11 cellular contexts compared by ENCODE assay signal in the genomic region with DNA sequence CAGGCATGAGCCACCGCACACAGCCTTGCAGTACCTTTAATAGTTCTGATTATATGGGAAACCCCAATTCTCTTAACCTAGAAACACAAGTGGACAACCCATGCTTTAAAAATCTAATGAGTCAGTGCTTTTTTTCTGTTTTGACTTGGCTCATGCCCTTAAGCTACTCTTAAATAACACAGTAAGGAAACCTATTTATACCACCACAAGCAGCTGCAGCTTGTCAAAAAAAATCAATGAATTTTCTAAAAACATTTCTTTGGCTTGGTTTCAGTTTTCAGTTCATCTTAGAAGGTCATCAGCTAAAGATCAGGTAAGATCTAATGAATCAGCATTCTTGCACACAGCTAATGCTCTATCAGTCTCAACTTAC.
DNase-seq lines count a peak whose midpoint lies in the region; ATAC-seq, FAIRE-seq and TF ChIP-seq lines count a peak whose summit lies in the region.
"Had no signal": no experiment of that assay in that cellular context is flagged by ENCODE, and none has a peak within 500 bp of the region (broad histone marks: within the 10 kb centered on the region; RNA-seq: fewer than 3 reads in every experiment).

No MANE protein-coding gene starts in this region.

- peaks cover 4% of the 10 kb centered on the region for H3K36me3 Mint-ChIP-seq in endodermal cell (ENCODE audit: low read depth)

- CTCF ChIA-PET in HEK293T (lab: Yijun Ruan, JAX), result interaction anchor here (0.6 to 1.6 kb wide), 4 partner anchors 9 to 131 kb away, joined by 3 to 4 read pairs (median 4); partner anchors contain the start of gene DST

- no peaks in the 10 kb centered on the region for H3K27me3 Mint-ChIP-seq in endodermal cell (ENCODE audit: insufficient read depth)

- H3K9ac ChIP-seq in endodermal cell (ENCODE audit: extremely low read depth, low read length, poor library complexity, severe bottlenecking), result no peak overlapping the region

- WGBS in endodermal cell (ENCODE audit: insufficient coverage in 1 of 2, insufficient read length in 1 of 2), 2 experiments, result 100% methylated on average over 1 of the region's 1 CpG; no CpG with 5 or more reads in 1 of the 2 experiments

- TF ChIP-seq CTCF in endodermal cell (conservative IDR thresholded peaks at IDR 0.05), result no peak

- H3K4me1 ChIP-seq in endodermal cell (ENCODE audit: control insufficient read depth, insufficient read depth, low read length), result no peaks in the 10 kb centered on the region

- POLR2A ChIA-PET in HEK293T (lab: Yijun Ruan, JAX), result interaction anchor here (0.6 kb wide), 1 partner anchor 48 kb away, joined by 3 read pairs; no protein-coding TSS in a partner anchor

- H3K4me3 Mint-ChIP-seq in endodermal cell, result no peak overlapping the region
- H3K4me3 Mint-ChIP-seq: activated T-helper 1 cell treated with anti-CD3 and anti-CD28 coated beads, Interleukin-12 subunit alpha, Interleukin-12 subunit beta, Interleukin-2, Interleukin-4 antibody, amounts not matched to agents 30 ng/mL and 10 ng/mL and 1 ng/mL, durations not matched to agents 14 hours and 24 hours and 36 hours had no signal

- no peak overlapping the region for H3K4me3 ChIP-seq in endodermal cell (ENCODE audit: low read length)

- no peak overlapping the region for H3K27ac ChIP-seq in endodermal cell (ENCODE audit: low read depth, low read length)

- H3K9me3 ChIP-seq in endodermal cell (ENCODE audit: control insufficient read depth, low read length), result no peaks in the 10 kb centered on the region

- no peak overlapping the region for H3K27ac Mint-ChIP-seq in endodermal cell
- H3K27ac Mint-ChIP-seq: activated T-helper 1 cell treated with anti-CD3 and anti-CD28 coated beads, Interleukin-12 subunit alpha, Interleukin-12 subunit beta, Interleukin-2, Interleukin-4 antibody, amounts not matched to agents 30 ng/mL and 10 ng/mL and 1 ng/mL, durations not matched to agents 14 hours and 24 hours and 36 hours had no signal

- H3K36me3 ChIP-seq in endodermal cell (ENCODE audit: control insufficient read depth, insufficient read depth, low read length), result no peaks in the 10 kb centered on the region

- ATAC-seq in GM21528 (IDR thresholded peaks at IDR 0.05; ENCODE audit: low FRiP score, unreplicated experiment) (peak; percentile 75), HG03457 (IDR thresholded peaks at IDR 0.05; ENCODE audit: unreplicated experiment) (peak; percentile 73)
- ATAC-seq: left ventricle myocardium superior had no signal

- peaks cover 19% of the 10 kb centered on the region for H3K4me1 Mint-ChIP-seq in endodermal cell

- no peaks in the 10 kb centered on the region for H3K27me3 ChIP-seq in endodermal cell (ENCODE audit: control insufficient read depth, insufficient read depth, low read length, poor library complexity, severe bottlenecking)

- DNase-seq in GM12892 (ENCODE audit: insufficient read length) (no peak), fibroblast of peridontal ligament (ENCODE audit: extremely low read depth) (peak; percentile 85), HEK293T (ENCODE audit: extremely low spot score) (no peak), hypothalamus (lab: John Stamatoyannopoulos, UW) (no peak), endodermal cell (no peak)
- DNase-seq in stimulated activated naive CD4-positive, alpha-beta T cell (lab: John Stamatoyannopoulos, UW), result no peak
- DNase-seq: left ventricle myocardium superior, NCI-H748 treated with DMSO at 0.1 percent for 48 hours had no signal

- TF ChIP-seq POLR2A in GM12892 (IDR thresholded peaks at IDR 0.05; ENCODE audit: low read depth, low read length), result no peak

- no peaks in the 10 kb centered on the region for H3K9me3 Mint-ChIP-seq in endodermal cell
- H3K9me3 Mint-ChIP-seq: activated T-helper 1 cell treated with anti-CD3 and anti-CD28 coated beads, Interleukin-12 subunit alpha, Interleukin-12 subunit beta, Interleukin-2, Interleukin-4 antibody, amounts not matched to agents 30 ng/mL and 10 ng/mL and 1 ng/mL, durations not matched to agents 14 hours and 24 hours and 36 hours had no signal

- peak; percentile 82 for FAIRE-seq in GM12892 (lab: Jason Lieb, UNC)

TF ChIP-seq in HEK293T, 16 proteins besides CTCF, POLR2A, EP300 and RAD21:
- no peak for TF ChIP-seq HDGF (IDR thresholded peaks at IDR 0.05; ENCODE audit: borderline replicate concordance)
- TF ChIP-seq ZNF384 (IDR thresholded peaks at IDR 0.05), result no peak
- no peak for TF ChIP-seq LEF1 (IDR thresholded peaks at IDR 0.05; ENCODE audit: borderline replicate concordance)
- no peak for TF ChIP-seq FOXK2 (IDR thresholded peaks at IDR 0.05)
- TF ChIP-seq CTBP1 (IDR thresholded peaks at IDR 0.05; ENCODE audit: borderline replicate concordance), result no peak
- TF ChIP-seq NFRKB (IDR thresholded peaks at IDR 0.05), result no peak
- TF ChIP-seq L3MBTL2 (conservative IDR thresholded peaks at IDR 0.05), result no peak
- no peak for TF ChIP-seq PKNOX1 (IDR thresholded peaks at IDR 0.05)
- TF ChIP-seq BHLHE40 (IDR thresholded peaks at IDR 0.05; ENCODE audit: borderline replicate concordance), result no peak
- TF ChIP-seq ELF4 (IDR thresholded peaks at IDR 0.05), result no peak
- no peak for TF ChIP-seq SP1 (IDR thresholded peaks at IDR 0.05)
TF ChIP-seq in HEK293T: peak in this region for 0.
